In genomic region chr12:52216107-52216506, GRCh38 we compare ENCODE assay signal across 2 cellular contexts.
TF ChIP-seq lines count a peak whose summit lies in the region.

No MANE protein-coding gene starts in this region.

TF ChIP-seq in HEK293, 187 proteins besides CTCF, POLR2A, EP300 and RAD21:
- TF ChIP-seq REST (tag by site-specific recombination; IDR thresholded peaks at IDR 0.05) (peak; percentile 95), ZBTB6 (tag by site-specific recombination; IDR thresholded peaks at IDR 0.05) (no peak), TSHZ1 (tag by site-specific recombination; IDR thresholded peaks at IDR 0.05; ENCODE audit: borderline replicate concordance) (no peak), ZNF148 (tag by site-specific recombination; IDR thresholded peaks at IDR 0.05; ENCODE audit: borderline replicate concordance) (no peak), ZBTB7A (tag by site-specific recombination; IDR thresholded peaks at IDR 0.05; ENCODE audit: low read depth) (no peak), REPIN1 (tag by site-specific recombination; IDR thresholded peaks at IDR 0.05; ENCODE audit: low read depth) (no peak)

TF ChIP-seq in K562, 482 proteins besides CTCF, POLR2A, EP300 and RAD21:
- 0 out of 2 replicates have a peak, but pooled peaks have one; percentile 58 for TF ChIP-seq REST (CRISPR knock-in tag; IDR thresholded peaks at IDR 0.05; ENCODE audit: low read depth)
- peak; percentile 63; the same call in 1 of the 2 replicates for TF ChIP-seq MIER1 (IDR thresholded peaks at IDR 0.05; ENCODE audit: low read depth)
- TF ChIP-seq GABPB1 (CRISPR knock-in tag; IDR thresholded peaks at IDR 0.05), result no peak
- peak; percentile 59; the same call in 1 of the 2 replicates for TF ChIP-seq EHMT2 (IDR thresholded peaks at IDR 0.05)
